2 cellular contexts compared by ENCODE assay signal in the genomic region with DNA sequence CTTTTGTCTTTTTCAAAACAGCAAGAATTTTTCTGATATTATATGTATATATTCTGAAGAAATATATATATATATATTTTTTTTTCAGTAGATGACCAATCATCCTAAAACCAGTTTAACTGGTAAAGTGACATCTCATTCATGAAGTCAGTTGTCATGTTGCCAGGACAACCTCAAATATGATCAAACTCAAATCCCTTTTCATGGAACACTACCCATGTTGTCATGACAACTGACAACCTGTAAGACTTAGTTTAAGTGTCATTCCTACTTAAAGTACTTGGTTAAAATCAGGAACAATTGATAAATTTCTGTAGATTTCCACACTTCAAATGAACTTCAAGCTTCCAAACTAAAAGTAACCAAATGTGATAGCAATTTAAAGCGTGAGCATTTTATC.
TF ChIP-seq lines count a peak whose summit lies in the region.

No MANE protein-coding gene starts in this region.

TF ChIP-seq in HCT116, 20 proteins besides CTCF, POLR2A, EP300 and RAD21:
- no peak for TF ChIP-seq EZH2phosphoT487 (IDR thresholded peaks at IDR 0.05; ENCODE audit: borderline replicate concordance)
- no peak for TF ChIP-seq SIN3A (IDR thresholded peaks at IDR 0.05; ENCODE audit: low read depth)
- no peak for TF ChIP-seq ELF1 (IDR thresholded peaks at IDR 0.05; ENCODE audit: borderline replicate concordance, low read depth)
- TF ChIP-seq EGR1 (IDR thresholded peaks at IDR 0.05; ENCODE audit: low read depth) = no peak
- TF ChIP-seq SP1 (IDR thresholded peaks at IDR 0.05; ENCODE audit: low read depth) = no peak
- no peak for TF ChIP-seq FOSL1 (IDR thresholded peaks at IDR 0.05; ENCODE audit: low read depth)
- TF ChIP-seq ZNF274 (IDR thresholded peaks at IDR 0.05; ENCODE audit: low read depth, low read length) = no peak
- TF ChIP-seq EZH2 (IDR thresholded peaks at IDR 0.05) = no peak
- TF ChIP-seq CEBPB (IDR thresholded peaks at IDR 0.05; ENCODE audit: low read depth) = no peak
- TF ChIP-seq, protein P1, sequence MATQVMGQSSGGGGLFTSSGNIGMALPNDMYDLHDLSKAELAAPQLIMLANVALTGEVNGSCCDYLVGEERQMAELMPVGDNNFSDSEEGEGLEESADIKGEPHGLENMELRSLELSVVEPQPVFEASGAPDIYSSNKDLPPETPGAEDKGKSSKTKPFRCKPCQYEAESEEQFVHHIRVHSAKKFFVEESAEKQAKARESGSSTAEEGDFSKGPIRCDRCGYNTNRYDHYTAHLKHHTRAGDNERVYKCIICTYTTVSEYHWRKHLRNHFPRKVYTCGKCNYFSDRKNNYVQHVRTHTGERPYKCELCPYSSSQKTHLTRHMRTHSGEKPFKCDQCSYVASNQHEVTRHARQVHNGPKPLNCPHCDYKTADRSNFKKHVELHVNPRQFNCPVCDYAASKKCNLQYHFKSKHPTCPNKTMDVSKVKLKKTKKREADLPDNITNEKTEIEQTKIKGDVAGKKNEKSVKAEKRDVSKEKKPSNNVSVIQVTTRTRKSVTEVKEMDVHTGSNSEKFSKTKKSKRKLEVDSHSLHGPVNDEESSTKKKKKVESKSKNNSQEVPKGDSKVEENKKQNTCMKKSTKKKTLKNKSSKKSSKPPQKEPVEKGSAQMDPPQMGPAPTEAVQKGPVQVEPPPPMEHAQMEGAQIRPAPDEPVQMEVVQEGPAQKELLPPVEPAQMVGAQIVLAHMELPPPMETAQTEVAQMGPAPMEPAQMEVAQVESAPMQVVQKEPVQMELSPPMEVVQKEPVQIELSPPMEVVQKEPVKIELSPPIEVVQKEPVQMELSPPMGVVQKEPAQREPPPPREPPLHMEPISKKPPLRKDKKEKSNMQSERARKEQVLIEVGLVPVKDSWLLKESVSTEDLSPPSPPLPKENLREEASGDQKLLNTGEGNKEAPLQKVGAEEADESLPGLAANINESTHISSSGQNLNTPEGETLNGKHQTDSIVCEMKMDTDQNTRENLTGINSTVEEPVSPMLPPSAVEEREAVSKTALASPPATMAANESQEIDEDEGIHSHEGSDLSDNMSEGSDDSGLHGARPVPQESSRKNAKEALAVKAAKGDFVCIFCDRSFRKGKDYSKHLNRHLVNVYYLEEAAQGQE (IDR thresholded peaks at IDR 0.05; ENCODE audit: low read depth) = no peak
- no peak for TF ChIP-seq ZBTB33 (IDR thresholded peaks at IDR 0.05; ENCODE audit: extremely low read depth, insufficient replicate concordance, low read length)
- TF ChIP-seq SRF (IDR thresholded peaks at IDR 0.05; ENCODE audit: low read depth) = no peak
- TF ChIP-seq CBX3 (IDR thresholded peaks at IDR 0.05; ENCODE audit: low read depth) = no peak
- TF ChIP-seq, protein P2, sequence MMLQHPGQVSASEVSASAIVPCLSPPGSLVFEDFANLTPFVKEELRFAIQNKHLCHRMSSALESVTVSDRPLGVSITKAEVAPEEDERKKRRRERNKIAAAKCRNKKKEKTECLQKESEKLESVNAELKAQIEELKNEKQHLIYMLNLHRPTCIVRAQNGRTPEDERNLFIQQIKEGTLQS (IDR thresholded peaks at IDR 0.05) = no peak
- TF ChIP-seq YY1 (IDR thresholded peaks at IDR 0.05; ENCODE audit: extremely low read depth, insufficient replicate concordance, low read depth, low read length) = no peak
- no peak for TF ChIP-seq JUND (IDR thresholded peaks at IDR 0.05)

TF ChIP-seq in neural cell, 6 proteins besides CTCF, POLR2A, EP300 and RAD21:
- TF ChIP-seq POLR2AphosphoS5 (IDR thresholded peaks at IDR 0.05) (no peak), SMC3 (conservative IDR thresholded peaks at IDR 0.05; ENCODE audit: poor library complexity) (no peak), EZH2 (IDR thresholded peaks at IDR 0.05; ENCODE audit: borderline replicate concordance, insufficient read depth, low read length, poor library complexity, severe bottlenecking) (no peak), MXI1 (conservative IDR thresholded peaks at IDR 0.05; ENCODE audit: poor library complexity, severe bottlenecking) (no peak), TAF1 (IDR thresholded peaks at IDR 0.05; ENCODE audit: low read depth) (no peak)
- TF ChIP-seq, protein P1 (IDR thresholded peaks at IDR 0.05; ENCODE audit: borderline replicate concordance) = no peak
